10 cellular contexts compared by ENCODE assay signal in the genomic region with DNA sequence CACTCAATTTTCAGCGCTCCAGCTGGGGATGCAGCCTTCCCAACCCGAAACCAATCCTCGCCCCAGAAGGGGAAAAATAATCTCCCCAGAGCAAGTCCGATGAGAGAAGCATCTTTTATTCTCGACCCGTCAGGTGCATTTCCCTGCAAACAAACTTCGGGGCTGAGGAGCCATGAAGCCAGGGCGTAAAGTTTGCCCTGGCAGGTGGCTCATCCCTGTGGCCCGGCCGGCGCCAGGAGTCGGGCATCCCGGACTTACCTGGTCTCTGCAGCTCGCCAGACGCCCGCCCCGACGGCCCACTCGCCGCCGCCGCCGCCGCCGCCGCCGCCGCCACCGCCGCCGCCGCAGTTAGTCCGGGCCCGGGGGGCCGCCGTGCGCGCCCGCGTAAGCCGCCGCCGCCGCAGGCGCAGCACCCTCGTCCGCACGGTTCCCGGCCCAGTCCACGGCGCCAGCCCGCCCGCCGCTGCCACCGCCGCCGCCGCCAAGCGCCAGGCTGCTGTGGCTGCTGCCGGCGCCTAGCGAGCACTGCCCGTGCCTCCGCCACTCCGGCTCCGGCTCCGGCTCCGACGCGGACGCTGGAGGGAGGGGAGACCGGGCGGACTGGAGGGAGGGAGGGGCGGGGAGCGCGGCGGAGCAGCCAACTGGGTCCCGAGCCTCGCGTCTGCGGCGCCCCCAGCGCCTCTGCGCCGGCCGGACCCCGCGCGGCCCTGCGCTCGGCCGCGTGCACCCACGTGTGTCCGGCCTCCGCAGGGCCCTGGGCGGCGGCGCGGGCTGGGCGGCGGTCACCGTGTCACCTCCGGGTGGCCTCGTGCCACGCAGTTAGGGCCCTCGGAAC. TPM values are rescaled to one million over a fixed set of nuclear protein-coding genes. Genes with fewer than 3 reads are reported as not detected.
A peak's percentile ranks its signal among the peaks of the same experiment; 100 is the strongest.
DNase-seq lines count a peak whose midpoint lies in the region; ATAC-seq and TF ChIP-seq lines count a peak whose summit lies in the region.
"Had no signal": no experiment of that assay in that cellular context is flagged by ENCODE, and none has a peak within 500 bp of the region (broad histone marks: within the 10 kb centered on the region; RNA-seq: fewer than 3 reads in every experiment).

A gene (minus strand): TSS at position 527 of the 835 bp plus-strand sequence. CDS start 93,547 bp downstream, outside the sequence.

- H3K36me3 Mint-ChIP-seq in endothelial cell (ENCODE audit: low read depth, unreplicated experiment) (no peaks in the 10 kb centered on the region), type B pancreatic cell (no peaks in the 10 kb centered on the region)
- no peaks in the 10 kb centered on the region for H3K36me3 Mint-ChIP-seq in CD8-positive, alpha-beta memory T cell
- H3K36me3 Mint-ChIP-seq: CD4-positive, CD25-positive, alpha-beta regulatory T cell had no signal

- H3K27me3 Mint-ChIP-seq in endothelial cell (ENCODE audit: unreplicated experiment) (peaks cover 14% of the 10 kb centered on the region), type B pancreatic cell (peaks cover 82% of the 10 kb centered on the region)
- peaks cover 4 to 6% of the 10 kb centered on the region in 2 donors for H3K27me3 Mint-ChIP-seq in CD8-positive, alpha-beta memory T cell

- CTCF ChIA-PET in CD8-positive, alpha-beta memory T cell (lab: Charles Lee), result no interaction called here

- H3K4me1 ChIP-seq in mesodermal cell (ENCODE audit: control insufficient read depth, insufficient read depth, low read length, poor library complexity, severe bottlenecking), result peaks cover 3% of the 10 kb centered on the region
- no peaks in the 10 kb centered on the region for H3K4me1 ChIP-seq in CD8-positive, alpha-beta memory T cell (ENCODE audit: insufficient read depth, low read length)

- TF ChIP-seq CTCF in endothelial cell (IDR thresholded peaks at IDR 0.05; ENCODE audit: unreplicated experiment) (no peak), type B pancreatic cell (conservative IDR thresholded peaks at IDR 0.05) (no peak)

- no peak for ATAC-seq in GM21515 (IDR thresholded peaks at IDR 0.05; ENCODE audit: unreplicated experiment)

- H3K27ac Mint-ChIP-seq in endothelial cell (ENCODE audit: unreplicated experiment) (no peak within 1 kb of the TSS), type B pancreatic cell (no peak within 1 kb of the TSS)
- H3K27ac Mint-ChIP-seq in CD8-positive, alpha-beta memory T cell, result no peak within 1 kb of the TSS
- H3K27ac Mint-ChIP-seq: CD4-positive, CD25-positive, alpha-beta regulatory T cell had no signal

- no peaks in the 10 kb centered on the region for H3K27me3 ChIP-seq in CD8-positive, alpha-beta memory T cell (ENCODE audit: insufficient read depth, low read length, poor library complexity, severe bottlenecking)

- WGBS in mesodermal cell (ENCODE audit: insufficient coverage in 2 of 2), 2 experiments, result 2% methylated on average over 42 to 84 of the region's 107 CpGs

- POLR2A ChIA-PET in CD8-positive, alpha-beta memory T cell (lab: Charles Lee), result no interaction called here

- H3K9me3 Mint-ChIP-seq in endothelial cell (ENCODE audit: unreplicated experiment) (no peaks in the 10 kb centered on the region), type B pancreatic cell (no peaks in the 10 kb centered on the region)
- peaks cover 4 to 15% (median 6%) of the 10 kb centered on the region in 5 donors for H3K9me3 Mint-ChIP-seq in CD8-positive, alpha-beta memory T cell

- H3K36me3 ChIP-seq in mesodermal cell (ENCODE audit: control insufficient read depth, insufficient read depth, low read length), result no peaks in the 10 kb centered on the region
- H3K36me3 ChIP-seq in CD8-positive, alpha-beta memory T cell (ENCODE audit: insufficient read depth, low read length), result no peaks in the 10 kb centered on the region

- H3K4me3 ChIP-seq in mesodermal cell (ENCODE audit: extremely low read depth, insufficient read depth, low read length, poor library complexity, severe bottlenecking), result peak within 1 kb of the TSS; percentile 16
- H3K4me3 ChIP-seq in CD8-positive, alpha-beta memory T cell (ENCODE audit: low read length), result no peak within 1 kb of the TSS

- DNase-seq in NCI-H345 (lab: John Stamatoyannopoulos, UW), result peak; percentile 42
- no peak for DNase-seq in NCI-H345 treated with DMSO at 0.1 percent for 48 hours (lab: John Stamatoyannopoulos, UW; ENCODE audit: unreplicated experiment)
- peak; percentile 52 for DNase-seq in endothelial cell (ENCODE audit: low spot score)
- peak; percentile 71 for DNase-seq in type B pancreatic cell (ENCODE audit: extremely low spot score, unreplicated experiment)
- DNase-seq in CD8-positive, alpha-beta memory T cell, result no peak
- no peak for DNase-seq in NOMO-1 treated with DMSO at 0.1 percent for 48 hours (lab: John Stamatoyannopoulos, UW; ENCODE audit: unreplicated experiment)
- DNase-seq: CD4-positive, CD25-positive, alpha-beta regulatory T cell; stimulated activated CD4-positive, alpha-beta T cell treated with anti-CD3 and anti-CD28 coated beads, Interleukin-4, amount 100 ng/mL, for 4 hours had no signal

- H3K4me1 Mint-ChIP-seq in endothelial cell (ENCODE audit: unreplicated experiment) (peaks cover 5% of the 10 kb centered on the region), type B pancreatic cell (ENCODE audit: unreplicated experiment) (peaks cover 4% of the 10 kb centered on the region)
- no peaks in the 10 kb centered on the region for H3K4me1 Mint-ChIP-seq in CD8-positive, alpha-beta memory T cell
- H3K4me1 Mint-ChIP-seq: CD4-positive, CD25-positive, alpha-beta regulatory T cell had no signal

- no peaks in the 10 kb centered on the region for H3K9me3 ChIP-seq in mesodermal cell (ENCODE audit: control insufficient read depth, low read length)
- no peaks in the 10 kb centered on the region for H3K9me3 ChIP-seq in CD8-positive, alpha-beta memory T cell (ENCODE audit: low read length)

- H3K4me3 Mint-ChIP-seq in endothelial cell (ENCODE audit: unreplicated experiment) (peak within 1 kb of the TSS; percentile 89), type B pancreatic cell (peak within 1 kb of the TSS; percentile 80)
- peak within 1 kb of the TSS in 1 of 7 donors; percentile 32 for H3K4me3 Mint-ChIP-seq in CD8-positive, alpha-beta memory T cell
- H3K4me3 Mint-ChIP-seq: CD4-positive, CD25-positive, alpha-beta regulatory T cell had no signal

- no peak within 1 kb of the TSS for H3K27ac ChIP-seq in mesodermal cell (ENCODE audit: low read depth, low read length, severe bottlenecking)
- H3K27ac ChIP-seq in CD8-positive, alpha-beta memory T cell (ENCODE audit: low read depth, low read length), result no peak within 1 kb of the TSS

RNA-seq across cellular contexts. Expression of the gene that starts here (rescaled TPM):
- 0.62 TPM for total RNA-seq in endothelial cell (ENCODE audit: unreplicated experiment)
- 0.48 TPM for polyA plus RNA-seq in mesodermal cell (2013, experiment 1 of 2)
- polyA plus RNA-seq in mesodermal cell (2013, experiment 2 of 2), result 0.20 TPM
- 1.1 and 7.7 TPM in 2 replicates for total RNA-seq in type B pancreatic cell (ENCODE audit: low replicate concordance)
- total RNA-seq in CD8-positive, alpha-beta memory T cell, result not detected
- not detected for polyA plus RNA-seq in CD8-positive, alpha-beta memory T cell
- total RNA-seq: CD4-positive, CD25-positive, alpha-beta regulatory T cell had no signal
- polyA plus RNA-seq: CD4-positive, CD25-positive, alpha-beta regulatory T cell had no signal

Comparison
In these comparisons a context has a peak if more than half of its experiments do, and no peak if none do; other contexts are left out.
1. DNase-seq: peak in NCI-H345 (single experiment) and type B pancreatic cell (single experiment); none in NCI-H345 treated with DMSO at 0.1 percent for 48 hours (single experiment), CD8-positive, alpha-beta memory T cell (0 of 5) and NOMO-1 treated with DMSO at 0.1 percent for 48 hours (single experiment).
2. Peak in DNase-seq in endothelial cell; RNA of the gene not detected or under 1 TPM.